ENCODE assay signal across 8 cellular contexts in the genomic region with DNA sequence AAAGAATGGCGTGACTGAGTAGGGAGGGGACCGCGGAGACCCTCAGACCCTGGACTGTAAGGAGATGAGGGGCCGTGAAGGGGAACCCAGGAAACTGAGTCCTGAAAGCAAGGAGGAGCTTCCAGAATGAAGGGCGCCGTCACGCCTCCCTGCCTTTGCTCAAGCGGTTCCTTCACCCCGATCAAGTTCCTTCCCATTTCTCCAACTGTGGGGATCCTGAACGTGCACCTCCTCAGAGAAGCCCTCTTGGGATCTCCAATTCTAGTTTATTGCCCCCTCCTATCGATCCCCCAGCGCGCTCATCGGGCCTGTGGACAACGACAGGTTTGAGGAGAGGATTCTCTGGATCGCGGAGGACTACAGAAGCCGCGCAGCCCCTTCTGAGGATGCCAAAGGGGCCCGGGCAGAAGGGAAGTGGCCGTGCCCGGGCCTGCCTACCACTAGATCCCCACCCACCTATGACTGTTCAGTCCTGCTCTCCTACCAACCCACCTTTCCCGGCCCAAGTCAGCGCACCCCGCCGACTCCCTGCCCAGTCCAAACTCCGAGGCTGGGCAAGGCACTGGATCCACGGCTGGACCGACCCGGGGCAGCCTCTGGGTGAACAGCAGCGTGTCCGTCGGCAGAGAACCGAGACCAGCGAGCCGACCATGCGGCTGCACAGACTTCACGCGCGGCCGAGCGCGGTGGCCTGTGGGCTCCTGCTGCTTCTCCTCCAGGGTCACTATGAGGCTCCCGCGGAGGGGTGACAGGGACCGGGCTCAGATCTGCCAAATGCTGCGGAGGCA. TPM values are rescaled to one million over a fixed set of nuclear protein-coding genes. Genes with fewer than 3 reads are reported as not detected.
DNase-seq lines count a peak whose midpoint lies in the region; TF ChIP-seq lines count a peak whose summit lies in the region.

No MANE protein-coding gene starts in this region.

- H3K36me3 ChIP-seq in Karpas-422 (ENCODE audit: insufficient read depth, low read length): no peaks in the 10 kb centered on the region
- peaks cover 7% of the 10 kb centered on the region for H3K36me3 ChIP-seq in colonic mucosa
- peaks cover 4 to 8% of the 10 kb centered on the region in 2 donors for H3K36me3 ChIP-seq in mucosa of rectum (ENCODE audit: control insufficient read depth in 2 of 2, insufficient read depth in 2 of 2, low read length in 2 of 2)
- H3K36me3 ChIP-seq in WERI-Rb-1: peaks cover 3% of the 10 kb centered on the region

- no peak overlapping the region for H3K27ac ChIP-seq in Karpas-422 (ENCODE audit: low read length)
- no peak overlapping the region for H3K27ac ChIP-seq in colonic mucosa
- H3K27ac ChIP-seq in mucosa of rectum (ENCODE audit: low read depth in 2 of 2, low read length in 2 of 2): no peak overlapping the region
- no peak overlapping the region for H3K27ac ChIP-seq in WERI-Rb-1

- TF ChIP-seq CTCF in AG09309 (IDR thresholded peaks at IDR 0.05; ENCODE audit: control insufficient read depth, insufficient read depth, low read depth, low read length, missing control alignments) (no peak), colonic mucosa (IDR thresholded peaks at IDR 0.05) (no peak), WERI-Rb-1 (IDR thresholded peaks at IDR 0.05; ENCODE audit: low read depth, low read length) (no peak)

- no peaks in the 10 kb centered on the region for H3K9me3 ChIP-seq in Karpas-422 (ENCODE audit: low read length)
- no peaks in the 10 kb centered on the region for H3K9me3 ChIP-seq in colonic mucosa
- H3K9me3 ChIP-seq in mucosa of rectum (ENCODE audit: control insufficient read depth in 2 of 2, low read length in 2 of 2): no peaks in the 10 kb centered on the region
- H3K9me3 ChIP-seq in WERI-Rb-1 (ENCODE audit: severe bottlenecking): peaks cover 7% of the 10 kb centered on the region

- H4K20me1 ChIP-seq in Karpas-422 (ENCODE audit: insufficient read depth, low read depth, low read length): no peaks in the 10 kb centered on the region

- H3K9ac ChIP-seq in Karpas-422 (ENCODE audit: low read length) (no peak overlapping the region), colonic mucosa (ENCODE audit: low read depth in 2 of 2, low read length in 2 of 2) (peak overlapping the region; percentile 58 to 66), mucosa of rectum (ENCODE audit: low read depth in 1 of 2, low read length in 2 of 2) (peak overlapping the region; percentile 24 to 51)

- no peaks in the 10 kb centered on the region for H3K79me2 ChIP-seq in Karpas-422 (ENCODE audit: low read length)

- no peak overlapping the region for H2AFZ ChIP-seq in Karpas-422 (ENCODE audit: low read length)

- H3K4me3 ChIP-seq in AG09309 (ENCODE audit: control insufficient read depth, low read depth, low read length) (peak overlapping the region; percentile 50), Karpas-422 (ENCODE audit: low read length) (peak overlapping the region; percentile 39; the same call in 1 of the 2 replicates), colonic mucosa (peak overlapping the region; percentile 39), mucosa of rectum (ENCODE audit: low read length in 2 of 2) (peak overlapping the region; percentile 73 to 80), WERI-Rb-1 (ENCODE audit: low read depth, low read length) (no peak overlapping the region)

- H3K4me1 ChIP-seq in Karpas-422 (ENCODE audit: low read length) (peaks cover 3% of the 10 kb centered on the region; the same call in 1 of the 2 replicates), colonic mucosa (no peaks in the 10 kb centered on the region), mucosa of rectum (ENCODE audit: control insufficient read depth in 2 of 2, insufficient read depth in 2 of 2, low read length in 2 of 2) (peaks cover 7 to 22% of the 10 kb centered on the region in 2 donors)

- H3K27me3 ChIP-seq in Karpas-422 (ENCODE audit: low read length): no peaks in the 10 kb centered on the region
- no peaks in the 10 kb centered on the region for H3K27me3 ChIP-seq in colonic mucosa
- no peaks in the 10 kb centered on the region for H3K27me3 ChIP-seq in mucosa of rectum (ENCODE audit: control insufficient read depth in 2 of 2, insufficient read depth in 2 of 2, low read length in 2 of 2)
- no peaks in the 10 kb centered on the region for H3K27me3 ChIP-seq in WERI-Rb-1 (ENCODE audit: insufficient read depth, low read depth, severe bottlenecking)

- intact Hi-C loops in colonic mucosa (cut with DNase I): no loop called here

- no peaks in the 10 kb centered on the region for H3K9me2 ChIP-seq in Karpas-422 (replicated peaks; ENCODE audit: insufficient read depth, low read length)

- DNase-seq in AG09309 (ENCODE audit: low read depth): no peak
- no peak for DNase-seq in Karpas-422
- DNase-seq in colonic mucosa: no peak
- DNase-seq in SKM-1 treated with dmso at 0.1 percent for 144 hours (lab: John Stamatoyannopoulos, UW; ENCODE audit: unreplicated experiment): no peak
- no peak for DNase-seq in WERI-Rb-1
- DNase-seq in NCI-H82 (lab: John Stamatoyannopoulos, UW): no peak
- DNase-seq in HuH-7 (ENCODE audit: low spot score): no peak

- H3K4me2 ChIP-seq in Karpas-422 (ENCODE audit: low read depth, low read length, poor library complexity, severe bottlenecking): peak overlapping the region; percentile 47

RNA-seq across cellular contexts. Expression of gene CES3, which starts 12.8 kb away (rescaled TPM):
- total RNA-seq in Karpas-422 (2014; rRNA removed; shearing (Covaris generic); ENCODE audit: low replicate concordance): 20.9 and 28.3 TPM in 2 replicates
- total RNA-seq in colonic mucosa: 100 to 1,000 TPM; 136 to 169 TPM

RNA-seq across cellular contexts. Expression of gene CES2, which starts 12.9 kb away (rescaled TPM):
- 13.3 and 34.8 TPM in 2 replicates for total RNA-seq in Karpas-422 (2014; rRNA removed; shearing (Covaris generic); ENCODE audit: low replicate concordance)
- total RNA-seq in colonic mucosa: 100 to 1,000 TPM; 407 to 525 TPM

RNA-seq across cellular contexts. Expression of gene CIAO2B, which starts 14.0 kb away (rescaled TPM):
- 121 and 227 TPM in 2 replicates for total RNA-seq in Karpas-422 (2014; rRNA removed; shearing (Covaris generic); ENCODE audit: low replicate concordance)
- total RNA-seq in colonic mucosa: 100 to 1,000 TPM; 105 to 146 TPM

RNA-seq across cellular contexts. Expression of gene RRAD, which starts 22.9 kb away (rescaled TPM):
- not detected in 2 replicates for total RNA-seq in Karpas-422 (2014; rRNA removed; shearing (Covaris generic); ENCODE audit: low replicate concordance)
- total RNA-seq in colonic mucosa: 1 to 10 TPM; 1.4 to 4.0 TPM

RNA-seq across cellular contexts. Expression of gene CDH16, which starts 29.5 kb away (rescaled TPM):
- not detected in 2 replicates for total RNA-seq in Karpas-422 (2014; rRNA removed; shearing (Covaris generic); ENCODE audit: low replicate concordance)
- 1 to 10 TPM in 1 of 2 donors, under 1 TPM in 1; 0.72 to 1.8 TPM for total RNA-seq in colonic mucosa

Comparison
In these comparisons a context has a peak if more than half of its experiments do, and no peak if none do; other contexts are left out.
1. RNA of gene CES2, which starts 12.9 kb away (total RNA-seq): 407 to 525 TPM in colonic mucosa; 13.3 to 34.8 TPM in Karpas-422; every median in the first group is over 10 times any median in the second.